Comparison of ENCODE assay signal across 29 cellular contexts in genomic region chr18:4353853-4354418, GRCh38.
"Had no signal": no experiment of that assay in that cellular context is flagged by ENCODE, and none has a peak within 500 bp of the region (broad histone marks: within the 10 kb centered on the region; RNA-seq: fewer than 3 reads in every experiment).

No MANE protein-coding gene starts in this region.

- H3K4me1 Mint-ChIP-seq: activated B cell treated with CpG ODN at 0.5 μM for 24 hours; activated CD4-positive, alpha-beta T cell treated with anti-CD3 and anti-CD28 coated beads for 36 hours; activated naive CD8-positive, alpha-beta T cell treated with anti-CD3 and anti-CD28 coated beads for 36 hours; central memory CD8-positive, alpha-beta T cell; naive thymus-derived CD8-positive, alpha-beta T cell; stimulated activated memory B cell treated with anti-CD40 and anti-IgM and Interleukin-4, amounts not matched to agents 10 μg/mL and 1 μg/mL and 100 μg/mL, for 72 hours had no signal

- H3K4me1 ChIP-seq: breast epithelium, colonic mucosa, gastroesophageal sphincter, heart right ventricle, left lung, sigmoid colon, transverse colon had no signal

- H3K27ac ChIP-seq: breast epithelium, colonic mucosa, dorsolateral prefrontal cortex, esophagus squamous epithelium, gastroesophageal sphincter, heart right ventricle, left lung, sigmoid colon, stomach, suprapubic skin, transverse colon had no signal

- H3K4me3 Mint-ChIP-seq: activated B cell treated with CpG ODN at 0.5 μM for 24 hours; activated CD4-positive, alpha-beta T cell treated with anti-CD3 and anti-CD28 coated beads for 36 hours; activated naive CD8-positive, alpha-beta T cell treated with anti-CD3 and anti-CD28 coated beads for 36 hours; activated T-cell treated with anti-CD3 and anti-CD28 coated beads, Interleukin-2, amount 50 U/mL, for 4 hours; central memory CD8-positive, alpha-beta T cell; effector memory CD8-positive, alpha-beta T cell; mesothelial cell of epicardium; naive thymus-derived CD8-positive, alpha-beta T cell; stimulated activated memory B cell treated with anti-CD40 and anti-IgM and Interleukin-4, amounts not matched to agents 10 μg/mL and 1 μg/mL and 100 μg/mL, for 72 hours had no signal

- H3K27me3 ChIP-seq: breast epithelium, colonic mucosa, dorsolateral prefrontal cortex, esophagus squamous epithelium, gastroesophageal sphincter, left lung, stomach, suprapubic skin, transverse colon had no signal

- H3K4me3 ChIP-seq: breast epithelium, colonic mucosa, dorsolateral prefrontal cortex, esophagus squamous epithelium, gastroesophageal sphincter, heart right ventricle, left lung, lung, sigmoid colon, smooth muscle cell, stomach, suprapubic skin, transverse colon had no signal

- H3K9me3 ChIP-seq: breast epithelium, colonic mucosa, esophagus squamous epithelium, gastroesophageal sphincter, heart right ventricle, sigmoid colon, stomach, suprapubic skin, transverse colon had no signal

- H3K36me3 ChIP-seq: breast epithelium, colonic mucosa, esophagus squamous epithelium, gastroesophageal sphincter, heart right ventricle, left lung, sigmoid colon, stomach, suprapubic skin, transverse colon had no signal

- H3K36me3 Mint-ChIP-seq: mesothelial cell of epicardium; naive thymus-derived CD8-positive, alpha-beta T cell; stimulated activated memory B cell treated with anti-CD40 and anti-IgM and Interleukin-4, amounts not matched to agents 10 μg/mL and 1 μg/mL and 100 μg/mL, for 72 hours had no signal

- H3K27ac Mint-ChIP-seq: activated B cell treated with CpG ODN at 0.5 μM for 24 hours; activated CD4-positive, alpha-beta T cell treated with anti-CD3 and anti-CD28 coated beads for 36 hours; activated naive CD8-positive, alpha-beta T cell treated with anti-CD3 and anti-CD28 coated beads for 36 hours; effector memory CD8-positive, alpha-beta T cell; mesothelial cell of epicardium; naive thymus-derived CD8-positive, alpha-beta T cell; stimulated activated memory B cell treated with anti-CD40 and anti-IgM and Interleukin-4, amounts not matched to agents 10 μg/mL and 1 μg/mL and 100 μg/mL, for 72 hours had no signal

- ATAC-seq: activated CD4-positive, alpha-beta T cell treated with anti-CD3 and anti-CD28 coated beads for 36 hours; activated T-cell treated with anti-CD3 and anti-CD28 coated beads, Interleukin-2, amount 50 U/mL, for 4 hours; effector memory CD8-positive, alpha-beta T cell; gastroesophageal sphincter; heart right ventricle; left lung; naive thymus-derived CD8-positive, alpha-beta T cell; stimulated activated memory B cell treated with anti-CD40 and anti-IgM and Interleukin-4, amounts not matched to agents 10 μg/mL and 1 μg/mL and 100 μg/mL, for 72 hours had no signal

- DNase-seq: activated B cell treated with CpG ODN at 0.5 μM for 24 hours; activated CD4-positive, alpha-beta T cell treated with anti-CD3 and anti-CD28 coated beads for 36 hours; activated CD4-positive, alpha-beta T cell treated with anti-CD3 and anti-CD28 coated beads, Interleukin-2, amount 50 U/mL, for 4 hours; activated CD8-positive, alpha-beta memory T cell treated with anti-CD3 and anti-CD28 coated beads for 24 hours; activated CD8-positive, alpha-beta memory T cell treated with anti-CD3 and anti-CD28 coated beads, Interleukin-2, amount 50 U/mL, for 4 hours; activated naive CD4-positive, alpha-beta T cell treated with Interleukin-2 at 50 U/mL for 16 hours; activated naive CD8-positive, alpha-beta T cell treated with anti-CD3 and anti-CD28 coated beads for 36 hours; activated T-cell treated with anti-CD3 and anti-CD28 coated beads, Interleukin-2, amount 50 U/mL, for 4 hours; colonic mucosa; dorsolateral prefrontal cortex; effector memory CD8-positive, alpha-beta T cell; esophagus squamous epithelium; heart right ventricle; kidney glomerular epithelial cell; left lung; naive thymus-derived CD8-positive, alpha-beta T cell; sigmoid colon; stimulated activated CD4-positive, alpha-beta T cell treated with anti-CD3 and anti-CD28 coated beads, Interleukin-15, amount 100 ng/mL, for 24 hours; stomach; transverse colon had no signal

- H3K27me3 Mint-ChIP-seq: activated B cell treated with CpG ODN at 0.5 μM for 24 hours; activated naive CD8-positive, alpha-beta T cell treated with anti-CD3 and anti-CD28 coated beads for 36 hours; central memory CD8-positive, alpha-beta T cell; effector memory CD8-positive, alpha-beta T cell; progenitor cell of endocrine pancreas; stimulated activated memory B cell treated with anti-CD40 and anti-IgM and Interleukin-4, amounts not matched to agents 10 μg/mL and 1 μg/mL and 100 μg/mL, for 72 hours had no signal
